Comparison of ENCODE assay signal across 16 cellular contexts in the genomic region with DNA sequence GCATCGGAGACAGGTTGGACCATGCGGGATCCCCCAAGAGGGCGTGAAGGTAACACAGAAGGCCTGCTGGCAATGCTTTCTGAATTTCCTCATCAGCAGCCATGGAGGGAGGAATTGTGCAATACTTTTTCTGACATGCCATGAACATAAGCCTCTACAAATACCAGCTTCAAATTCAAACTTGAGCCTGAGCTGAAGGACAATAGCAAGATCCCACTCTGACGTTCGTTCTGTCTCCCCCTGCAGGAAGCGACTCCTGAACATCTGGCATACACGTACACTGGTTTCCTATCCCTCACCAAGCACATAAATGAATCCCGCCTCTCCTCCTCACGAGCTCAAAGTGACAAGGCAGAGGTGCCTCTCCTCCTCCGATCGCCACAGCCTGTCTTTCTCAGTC.
A peak's percentile ranks its signal among the peaks of the same experiment; 100 is the strongest.
DNase-seq lines count a peak whose midpoint lies in the region; TF ChIP-seq lines count a peak whose summit lies in the region.
"Had no signal": no experiment of that assay in that cellular context is flagged by ENCODE, and none has a peak within 500 bp of the region (broad histone marks: within the 10 kb centered on the region; RNA-seq: fewer than 3 reads in every experiment).

No MANE protein-coding gene starts in this region.

- H3K9me2 ChIP-seq in OCI-LY7 (ENCODE audit: insufficient read depth, low read length), result no peaks in the 10 kb centered on the region

- CTCF ChIA-PET in OCI-LY7 (lab: Charles Lee; ENCODE audit: unreplicated experiment), result no interaction called here

- intact Hi-C loops in OCI-LY7 (cut with micrococcal nuclease; ENCODE audit: unreplicated experiment), result no loop called here

- peak; percentile 29 for DNase-seq in HT1080 (ENCODE audit: low read depth)
- DNase-seq in OCI-LY7 (ENCODE audit: low spot score), result peak; percentile 21
- DNase-seq in islet precursor cell, result peak; percentile 44
- no peak for DNase-seq in SKM-1 treated with dmso at 0.1 percent for 144 hours (lab: John Stamatoyannopoulos, UW; ENCODE audit: unreplicated experiment)
- no peak for DNase-seq in T-helper 1 cell
- no peak for DNase-seq in NCI-H1930 (lab: John Stamatoyannopoulos, UW)
- DNase-seq: activated CD4-positive, alpha-beta T cell treated with anti-CD3 and anti-CD28 coated beads, Interleukin-2, amount 50 U/mL, for 1 hour; activated naive CD4-positive, alpha-beta T cell treated with anti-CD3 and anti-CD28 coated beads for 36 hours; lower lobe of right lung; MM.1S; NCI-H2171; NCI-H526 treated with DMSO at 0.1 percent for 48 hours; stimulated activated CD4-positive, alpha-beta T cell treated with anti-CD3 and anti-CD28 coated beads, Interleukin-2, amount 100 ng/mL, for 24 hours; stomach had no signal

- no peak overlapping the region for H3K4me3 ChIP-seq in BLaER1 treated with 17β-estradiol and CSF1 and Interleukin-3, amounts not matched to agents 10 nM and 100 nM
- no peak overlapping the region for H3K4me3 ChIP-seq in OCI-LY7 (ENCODE audit: low read depth, low read length, poor library complexity, severe bottlenecking)
- H3K4me3 ChIP-seq: lower lobe of right lung, stomach had no signal

- BruUV-seq in OCI-LY7 (replicated peaks; lab: Mats Ljungman, UMichigan), result no TSS peak

- TF ChIP-seq CTCF in OCI-LY7 (conservative IDR thresholded peaks at IDR 0.05; ENCODE audit: low read length), result peak; percentile 52

- POLR2A ChIA-PET in OCI-LY7 (lab: Charles Lee), result no interaction called here

- no peak overlapping the region for H3K9ac ChIP-seq in BLaER1 treated with 17β-estradiol and CSF1 and Interleukin-3, amounts not matched to agents 10 nM and 100 nM
- H3K9ac ChIP-seq: parathyroid adenoma had no signal

- no peak overlapping the region for H2AFZ ChIP-seq in OCI-LY7 (ENCODE audit: low read length)
- H2AFZ ChIP-seq: parathyroid adenoma had no signal

- peaks cover 0 to 16% (median 0%) of the 10 kb centered on the region in 11 experiments; a peak in 4 of 22 replicates for H3K27me3 ChIP-seq in BLaER1 treated with 17β-estradiol and CSF1 and Interleukin-3, amounts not matched to agents 10 nM and 100 nM

- H3K4me1 ChIP-seq in BLaER1 treated with 17β-estradiol and CSF1 and Interleukin-3, amounts not matched to agents 10 nM and 100 nM, result peaks cover 45 to 89% (median 80%) of the 10 kb centered on the region in 10 experiments
- peaks cover 16% of the 10 kb centered on the region for H3K4me1 ChIP-seq in OCI-LY7 (ENCODE audit: insufficient read depth, low read length, poor library complexity, severe bottlenecking)
- H3K4me1 ChIP-seq: lower lobe of right lung, parathyroid adenoma, stomach had no signal

- H3K9me3 ChIP-seq in BLaER1 treated with 17β-estradiol and CSF1 and Interleukin-3, amounts not matched to agents 10 nM and 100 nM (replicated peaks in 1 of 11), result peaks cover 10 to 25% (median 17%) of the 10 kb centered on the region in 11 experiments
- peaks cover 26% of the 10 kb centered on the region for H3K9me3 ChIP-seq in OCI-LY7 (ENCODE audit: low read length)

- peak overlapping the region; percentile 58 to 91 (median 87); a peak in 21 of 22 replicates for H3K4me2 ChIP-seq in BLaER1 treated with 17β-estradiol and CSF1 and Interleukin-3, amounts not matched to agents 10 nM and 100 nM
- H3K4me2 ChIP-seq in OCI-LY7 (ENCODE audit: low read length), result no peak overlapping the region

- H3K79me2 ChIP-seq in OCI-LY7 (ENCODE audit: insufficient read depth, low read depth, low read length), result no peaks in the 10 kb centered on the region
- H3K79me2 ChIP-seq: parathyroid adenoma had no signal

- H4K20me1 ChIP-seq in BLaER1 treated with 17β-estradiol and CSF1 and Interleukin-3, amounts not matched to agents 10 nM and 100 nM, result peaks cover 0 to 16% (median 0%) of the 10 kb centered on the region in 11 experiments; a peak in 2 of 22 replicates
- H4K20me1 ChIP-seq in OCI-LY7 (ENCODE audit: insufficient read depth, low read length), result no peaks in the 10 kb centered on the region

- H3K27ac ChIP-seq in BLaER1 treated with 17β-estradiol and CSF1 and Interleukin-3, amounts not matched to agents 10 nM and 100 nM, result peak overlapping the region in 3 of 11 experiments; percentile 2 to 68 (median 66); a peak in 3 of 22 replicates
- H3K27ac ChIP-seq in OCI-LY7 (ENCODE audit: low read depth, low read length, poor library complexity, severe bottlenecking), result no peak overlapping the region
- H3K27ac ChIP-seq: lower lobe of right lung, parathyroid adenoma, stomach had no signal

- H3K36me3 ChIP-seq in BLaER1 treated with 17β-estradiol and CSF1 and Interleukin-3, amounts not matched to agents 10 nM and 100 nM, result no peaks in the 10 kb centered on the region
- H3K36me3 ChIP-seq in OCI-LY7 (ENCODE audit: insufficient read depth, low read length), result peaks cover 10% of the 10 kb centered on the region
- H3K36me3 ChIP-seq: lower lobe of right lung, stomach had no signal

Comparison
In these comparisons a context has a peak if more than half of its experiments do, and no peak if none do; other contexts are left out.
1. DNase-seq: peak in HT1080 (single experiment), OCI-LY7 (single experiment) and islet precursor cell (single experiment); none in SKM-1 treated with dmso at 0.1 percent for 144 hours (single experiment), T-helper 1 cell (0 of 5) and NCI-H1930 (0 of 2).